Comparison of ENCODE assay signal across 10 cellular contexts in the genomic region with DNA sequence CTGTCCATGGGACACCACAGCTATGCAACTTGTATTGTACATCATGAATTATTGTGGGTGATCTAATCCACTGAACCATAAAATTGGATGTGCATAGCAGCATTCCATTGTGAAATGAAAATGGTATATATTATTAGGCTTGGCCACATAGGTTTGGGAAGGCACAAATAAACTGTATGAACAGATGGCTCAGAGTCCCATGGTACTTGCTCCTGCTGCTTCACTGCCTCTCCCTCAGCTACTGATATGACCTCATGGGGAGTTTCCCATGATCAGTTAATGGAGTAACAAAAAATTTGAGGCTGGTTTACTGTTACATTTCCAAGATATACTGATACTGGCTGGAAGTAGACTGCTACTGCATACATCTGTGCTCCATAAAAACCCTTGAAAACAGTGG.
DNase-seq lines count a peak whose midpoint lies in the region; ATAC-seq lines count a peak whose summit lies in the region.
"Had no signal": no experiment of that assay in that cellular context is flagged by ENCODE, and none has a peak within 500 bp of the region (broad histone marks: within the 10 kb centered on the region; RNA-seq: fewer than 3 reads in every experiment).

No MANE protein-coding gene starts in this region.

- no peak overlapping the region for H3K14ac ChIP-seq in mesenchymal stem cell (ENCODE audit: low read length in 2 of 2)

- H3K36me3 ChIP-seq in mesenchymal stem cell (ENCODE audit: control insufficient read depth in 1 of 2, insufficient read depth in 2 of 2, low read depth in 1 of 2, low read length in 2 of 2), result no peaks in the 10 kb centered on the region

- no peak overlapping the region for H3K4me3 ChIP-seq in mesenchymal stem cell (ENCODE audit: insufficient read depth in 1 of 2, low read depth in 1 of 2, low read length in 2 of 2)

- no peaks in the 10 kb centered on the region for H3K27me3 ChIP-seq in mesenchymal stem cell (ENCODE audit: control insufficient read depth in 1 of 2, insufficient read depth in 1 of 2, low read length in 2 of 2)

- no peak overlapping the region for H2BK12ac ChIP-seq in mesenchymal stem cell (ENCODE audit: low read length in 2 of 2)

- peak overlapping the region; percentile 18 for H3K27ac ChIP-seq in mesenchymal stem cell (ENCODE audit: low read length, poor library complexity, severe bottlenecking)

- no peaks in the 10 kb centered on the region for H3K4me1 ChIP-seq in mesenchymal stem cell (ENCODE audit: control insufficient read depth, insufficient read depth, low read depth, low read length)

- H2BK15ac ChIP-seq in mesenchymal stem cell (ENCODE audit: low read depth, poor library complexity, severe bottlenecking), result no peak overlapping the region

- H3K18ac ChIP-seq in mesenchymal stem cell (ENCODE audit: low read depth in 1 of 2, low read length in 2 of 2), result no peak overlapping the region

- H3K4me2 ChIP-seq in mesenchymal stem cell (ENCODE audit: low read length, poor library complexity, severe bottlenecking), result no peak overlapping the region

- H4K91ac ChIP-seq in mesenchymal stem cell (ENCODE audit: low read length), result no peak overlapping the region

- H2AFZ ChIP-seq in mesenchymal stem cell (ENCODE audit: low read depth, low read length), result no peak overlapping the region

- no peak overlapping the region for H3K4ac ChIP-seq in mesenchymal stem cell (ENCODE audit: low read depth in 1 of 2, low read length in 2 of 2)

- H4K8ac ChIP-seq in mesenchymal stem cell (ENCODE audit: low read length), result no peak overlapping the region

- no peaks in the 10 kb centered on the region for H3K9me3 ChIP-seq in mesenchymal stem cell (ENCODE audit: control insufficient read depth, low read length)

- no peak overlapping the region for H3K23ac ChIP-seq in mesenchymal stem cell (ENCODE audit: low read length in 2 of 2)

- no peak overlapping the region for H2BK5ac ChIP-seq in mesenchymal stem cell (ENCODE audit: low read depth, low read length, poor library complexity, severe bottlenecking)

- H2BK120ac ChIP-seq in mesenchymal stem cell (ENCODE audit: low read depth, low read length), result no peak overlapping the region

- ATAC-seq in GM18907 (IDR thresholded peaks at IDR 0.05; ENCODE audit: unreplicated experiment) (peak; percentile 62), HG02938 (IDR thresholded peaks at IDR 0.05; ENCODE audit: unreplicated experiment) (peak; percentile 49)

- no peak overlapping the region for H3K9ac ChIP-seq in mesenchymal stem cell (ENCODE audit: low read length)

- peak; percentile 67 for DNase-seq in NCI-H69 (lab: John Stamatoyannopoulos, UW)
- DNase-seq in mesenchymal stem cell, result no peak
- DNase-seq in activated T-cell treated with anti-CD3 and anti-CD28 coated beads, Interleukin-2, amount 50 U/mL, for 48 hours, result no peak
- DNase-seq in germinal center (ENCODE audit: low spot score), result no peak
- DNase-seq in stimulated activated CD4-positive, alpha-beta T cell treated with anti-CD3 and anti-CD28 coated beads, Interleukin-4, amount 100 ng/mL, for 24 hours, result no peak
- DNase-seq in CD1c-positive myeloid dendritic cell (ENCODE audit: extremely low spot score), result no peak
- DNase-seq: activated CD4-positive, alpha-beta memory T cell treated with anti-CD3 and anti-CD28 coated beads, Interleukin-2, amount 10 ng/mL, durations not matched to agents 7 days and 5 days; amygdala had no signal

- H2AK5ac ChIP-seq in mesenchymal stem cell (ENCODE audit: low read length, severe bottlenecking), result no peak overlapping the region

- H3K79me1 ChIP-seq in mesenchymal stem cell (replicated peaks; ENCODE audit: low read length, poor library complexity, severe bottlenecking), result no peaks in the 10 kb centered on the region
